In genomic region chr19:57788114-57788692, GRCh38 we compare ENCODE assay signal across 18 cellular contexts. TPM values are rescaled to one million over a fixed set of nuclear protein-coding genes. Genes with fewer than 3 reads are reported as not detected.
DNase-seq lines count a peak whose midpoint lies in the region; ATAC-seq, FAIRE-seq and TF ChIP-seq lines count a peak whose summit lies in the region.
"Had no signal": no experiment of that assay in that cellular context is flagged by ENCODE, and none has a peak within 500 bp of the region (broad histone marks: within the 10 kb centered on the region; RNA-seq: fewer than 3 reads in every experiment).

No MANE protein-coding gene starts in this region.

- peak overlapping the region; percentile 44 for H3K27ac Mint-ChIP-seq in MCF 10A (ENCODE audit: low read depth, unreplicated experiment)
- peak overlapping the region; percentile 2 for H3K27ac Mint-ChIP-seq in astrocyte (ENCODE audit: unreplicated experiment)
- peak overlapping the region; percentile 61 for H3K27ac Mint-ChIP-seq in type B pancreatic cell
- H3K27ac Mint-ChIP-seq: CD4-positive, CD25-positive, alpha-beta regulatory T cell had no signal

- no peaks in the 10 kb centered on the region for H3K36me3 ChIP-seq in breast epithelium
- peaks cover 8% of the 10 kb centered on the region for H3K36me3 ChIP-seq in astrocyte (ENCODE audit: insufficient read depth, low read length)
- H3K36me3 ChIP-seq in keratinocyte (ENCODE audit: control insufficient read depth in 2 of 2, extremely low read depth in 1 of 2, insufficient read depth in 2 of 2, low read length in 2 of 2): peaks cover 9% of the 10 kb centered on the region in 2 experiments

- H3K27ac ChIP-seq in breast epithelium (no peak overlapping the region), astrocyte (ENCODE audit: low read depth, low read length) (no peak overlapping the region), keratinocyte (ENCODE audit: control insufficient read depth, insufficient read depth, low read length) (no peak overlapping the region), right cardiac atrium (ENCODE audit: low read length) (no peak overlapping the region)
- H3K27ac ChIP-seq: SJSA1 had no signal

- H3K9me3 Mint-ChIP-seq in MCF 10A (ENCODE audit: unreplicated experiment): peaks cover 7% of the 10 kb centered on the region
- no peaks in the 10 kb centered on the region for H3K9me3 Mint-ChIP-seq in astrocyte (ENCODE audit: unreplicated experiment)
- H3K9me3 Mint-ChIP-seq in type B pancreatic cell: peaks cover 10% of the 10 kb centered on the region

- H3K27me3 ChIP-seq in breast epithelium (no peaks in the 10 kb centered on the region), astrocyte (ENCODE audit: insufficient read depth, low read length) (no peaks in the 10 kb centered on the region), keratinocyte (ENCODE audit: control insufficient read depth, extremely low read depth, insufficient read depth, low read length) (no peaks in the 10 kb centered on the region), right cardiac atrium (ENCODE audit: control insufficient read depth, insufficient read depth) (no peaks in the 10 kb centered on the region)
- H3K27me3 ChIP-seq: BE2C, SJSA1 had no signal

- H3K4me3 Mint-ChIP-seq in MCF 10A (ENCODE audit: unreplicated experiment) (no peak overlapping the region), astrocyte (ENCODE audit: unreplicated experiment) (peak overlapping the region; percentile 4), type B pancreatic cell (no peak overlapping the region)

- no peak for TF ChIP-seq POLR2A in breast epithelium (IDR thresholded peaks at IDR 0.05)

- H3K79me2 ChIP-seq in astrocyte (ENCODE audit: insufficient read depth, low read length) (peaks cover 25% of the 10 kb centered on the region), keratinocyte (ENCODE audit: control insufficient read depth, insufficient read depth, low read length) (peaks cover 30% of the 10 kb centered on the region)

- BruUV-seq in MCF 10A (replicated peaks; lab: Mats Ljungman, UMichigan): no TSS peak

- H2AFZ ChIP-seq in astrocyte (ENCODE audit: low read depth, low read length) (no peak overlapping the region), keratinocyte (ENCODE audit: control insufficient read depth, low read length) (no peak overlapping the region)

- CTCF ChIA-PET in MCF 10A (lab: Yijun Ruan, JAX): interaction anchor here (0.6 to 0.7 kb wide), 2 partner anchors 9 to 567 kb away, joined by 3 to 4 read pairs; no protein-coding TSS in a partner anchor

- H3K4me2 ChIP-seq in astrocyte (ENCODE audit: low read length) (no peak overlapping the region), keratinocyte (ENCODE audit: control insufficient read depth, extremely low read depth, insufficient read depth, low read depth, low read length) (no peak overlapping the region)

- no peaks in the 10 kb centered on the region for H4K20me1 ChIP-seq in astrocyte (ENCODE audit: insufficient read depth, low read length)
- no peaks in the 10 kb centered on the region for H4K20me1 ChIP-seq in keratinocyte (ENCODE audit: control insufficient read depth, extremely low read depth, insufficient read depth, low read length)

- no peak overlapping the region for H3K4me3 ChIP-seq in breast epithelium
- no peak overlapping the region for H3K4me3 ChIP-seq in astrocyte (ENCODE audit: insufficient read depth, low read depth, low read length)
- no peak overlapping the region for H3K4me3 ChIP-seq in keratinocyte (ENCODE audit: control insufficient read depth in 2 of 3, extremely low read depth in 1 of 3, insufficient read depth in 2 of 3, low read depth in 1 of 3, low read length in 3 of 3)
- H3K4me3 ChIP-seq in right cardiac atrium (ENCODE audit: low read length): no peak overlapping the region
- H3K4me3 ChIP-seq: SJSA1 had no signal

- H3K36me3 Mint-ChIP-seq in MCF 10A (ENCODE audit: insufficient read depth, unreplicated experiment) (peaks cover 38% of the 10 kb centered on the region), astrocyte (ENCODE audit: low read depth, unreplicated experiment) (peaks cover 41% of the 10 kb centered on the region), type B pancreatic cell (peaks cover 54% of the 10 kb centered on the region)

- no peak for ATAC-seq in sciatic nerve
- no peak for ATAC-seq in right cardiac atrium

- DNase-seq in MCF 10A (ENCODE audit: unreplicated experiment): no peak
- DNase-seq in breast epithelium (ENCODE audit: low spot score in 2 of 2): no peak
- DNase-seq in astrocyte (ENCODE audit: low read depth): no peak
- DNase-seq in keratinocyte (ENCODE audit: low read depth, low spot score): no peak
- no peak for DNase-seq in type B pancreatic cell (ENCODE audit: extremely low spot score, unreplicated experiment)
- no peak for DNase-seq in sciatic nerve (ENCODE audit: low spot score)
- no peak for DNase-seq in right cardiac atrium
- DNase-seq: BE2C; CD4-positive, CD25-positive, alpha-beta regulatory T cell; DMS79 treated with DMSO at 0.1 percent for 48 hours; HCEC 1CT; NCI-H1694; NCI-H2081; NCI-H2171 treated with DMSO at 0.1 percent for 48 hours; NCI-H524 treated with DMSO at 0.1 percent for 48 hours; NCI-H82 had no signal

- dilution Hi-C loops in keratinocyte (cut with MboI; ENCODE audit: extremely low pct_ligation_motif_present, low sequenced_read_pairs): no loop called here

- POLR2A ChIA-PET in MCF 10A (lab: Yijun Ruan, JAX): interaction anchor here (1.0 to 1.3 kb wide), 2 partner anchors 16 to 19 kb away, joined by 3 to 4 read pairs; partner anchors contain the start of gene ZNF586

- H3K9me3 ChIP-seq in breast epithelium: peaks cover 89 to 93% of the 10 kb centered on the region in 2 donors
- peaks cover 14% of the 10 kb centered on the region for H3K9me3 ChIP-seq in astrocyte (ENCODE audit: insufficient read depth, low read depth, low read length)
- H3K9me3 ChIP-seq in keratinocyte (ENCODE audit: control insufficient read depth, low read depth, low read length): no peaks in the 10 kb centered on the region
- H3K9me3 ChIP-seq in right cardiac atrium (ENCODE audit: control insufficient read depth, low read length): peaks cover 2% of the 10 kb centered on the region
- H3K9me3 ChIP-seq: BE2C had no signal

- TF ChIP-seq CTCF in MCF 10A (IDR thresholded peaks at IDR 0.05; ENCODE audit: unreplicated experiment): no peak
- TF ChIP-seq CTCF in breast epithelium (IDR thresholded peaks at IDR 0.05): no peak
- no peak for TF ChIP-seq CTCF in astrocyte (IDR thresholded peaks at IDR 0.05; ENCODE audit: insufficient read depth, low read depth, low read length)
- no peak for TF ChIP-seq CTCF in keratinocyte (optimal IDR thresholded peaks at IDR 0.05 in 1 of 3, IDR thresholded peaks at IDR 0.05 in 1 of 3, conservative IDR thresholded peaks at IDR 0.05 in 1 of 3; ENCODE audit: extremely low read depth in 1 of 3, insufficient read depth in 2 of 3, low read length in 3 of 3)
- no peak for TF ChIP-seq CTCF in type B pancreatic cell (conservative IDR thresholded peaks at IDR 0.05)

- H3K4me1 ChIP-seq in breast epithelium (no peaks in the 10 kb centered on the region), astrocyte (ENCODE audit: insufficient read depth, low read length) (no peaks in the 10 kb centered on the region), keratinocyte (ENCODE audit: control insufficient read depth, extremely low read depth, insufficient read depth, low read length) (no peaks in the 10 kb centered on the region), right cardiac atrium (ENCODE audit: control insufficient read depth, insufficient read depth, low read length) (no peaks in the 10 kb centered on the region)
- H3K4me1 ChIP-seq: BE2C, SJSA1 had no signal

- no peaks in the 10 kb centered on the region for H3K9me1 ChIP-seq in keratinocyte (ENCODE audit: control insufficient read depth, extremely low read depth, insufficient read depth, low read length)

- FAIRE-seq in astrocyte (lab: Jason Lieb, UNC) (no peak), keratinocyte (lab: Jason Lieb, UNC) (peak; percentile 48)
- FAIRE-seq: RCC 7860 had no signal

- no peaks in the 10 kb centered on the region for H3K27me3 Mint-ChIP-seq in MCF 10A (ENCODE audit: insufficient read depth, unreplicated experiment)
- H3K27me3 Mint-ChIP-seq in astrocyte (ENCODE audit: low read depth, unreplicated experiment): no peaks in the 10 kb centered on the region
- no peaks in the 10 kb centered on the region for H3K27me3 Mint-ChIP-seq in type B pancreatic cell
- H3K27me3 Mint-ChIP-seq: CD4-positive, CD25-positive, alpha-beta regulatory T cell had no signal

- no peaks in the 10 kb centered on the region for H3K4me1 Mint-ChIP-seq in MCF 10A (ENCODE audit: insufficient read depth, unreplicated experiment)
- no peaks in the 10 kb centered on the region for H3K4me1 Mint-ChIP-seq in astrocyte (ENCODE audit: low read depth, unreplicated experiment)
- H3K4me1 Mint-ChIP-seq in type B pancreatic cell (ENCODE audit: unreplicated experiment): no peaks in the 10 kb centered on the region

- H3K9ac ChIP-seq in astrocyte (ENCODE audit: low read length) (no peak overlapping the region), keratinocyte (ENCODE audit: control insufficient read depth, extremely low read depth, insufficient read depth, low read length) (no peak overlapping the region)

- intact Hi-C loops in MCF 10A (cut with micrococcal nuclease): no loop called here
- intact Hi-C loops in breast epithelium (cut with DNase I; ENCODE audit: low total_unique reads): no loop called here
- intact Hi-C loops in sciatic nerve (cut with DNase I): no loop called here
- intact Hi-C loops in right cardiac atrium (cut with DNase I): loop anchor here in 1 of 4 donors (5.0 kb wide), 1 partner anchor 394 kb away; the partner anchor contains the start of gene ZNF274

RNA-seq across cellular contexts. Expression of gene ZNF586, which starts 18.7 kb away (rescaled TPM):
- 13.4 and 13.9 TPM in 2 replicates for total RNA-seq in MCF 10A (2022)
- total RNA-seq in breast epithelium: 10 to 100 TPM in 2 of 3 donors, 1 to 10 TPM in 1; 9.9 to 40.5 (median 13.4) TPM
- total RNA-seq in astrocyte: 8.8 and 11.5 TPM in 2 replicates
- 6.6 to 9.6 TPM (median 7.2 TPM) in 3 replicates for polyA plus RNA-seq in keratinocyte
- polyA plus RNA-seq in keratinocyte (2011; ENCODE audit: low read depth): 13.1 TPM
- 5.0 and 8.6 TPM in 2 replicates for polyA plus RNA-seq in keratinocyte (2011; cell fraction: cytosol; rRNA removed)
- polyA plus RNA-seq in keratinocyte (2011; cell fraction: nucleus; rRNA removed): 8.1 and 8.9 TPM in 2 replicates
- 4.8 and 5.9 TPM in 2 replicates for polyA plus RNA-seq in keratinocyte (2012; ENCODE audit: low replicate concordance)
- polyA minus RNA-seq in keratinocyte: 5.6 to 15.1 TPM (median 6.8 TPM) in 3 replicates
- 11.1 TPM for polyA minus RNA-seq in keratinocyte (2011; cell fraction: cytosol; rRNA and poly(A)+ RNA removed)
- 9.4 and 14.0 TPM in 2 replicates for polyA minus RNA-seq in keratinocyte (2011; cell fraction: nucleus; rRNA and poly(A)+ RNA removed)
- 19.6 and 25.3 TPM in 2 replicates for total RNA-seq in type B pancreatic cell (ENCODE audit: low replicate concordance)
- 20.0 TPM for total RNA-seq in sciatic nerve
- total RNA-seq in right cardiac atrium: 10 to 100 TPM in 3 of 4 donors, 1 to 10 TPM in 1; 8.8 to 11.7 (median 11.4) TPM
- polyA plus RNA-seq in right cardiac atrium: 7.1 TPM

RNA-seq across cellular contexts. Expression of gene ZNF552, which starts 26.5 kb away (rescaled TPM):
- total RNA-seq in MCF 10A (2022) (5.5 and 5.6 TPM in 2 replicates), breast epithelium (10 to 100 TPM in 2 of 3 donors, 1 to 10 TPM in 1; 4.0 to 71.4 (median 54.9) TPM), astrocyte (7.2 and 9.6 TPM in 2 replicates), type B pancreatic cell (ENCODE audit: low replicate concordance) (19.0 and 30.4 TPM in 2 replicates), sciatic nerve (6.6 TPM), right cardiac atrium (1 to 10 TPM; 3.3 to 5.8 (median 3.8) TPM)
- polyA plus RNA-seq in keratinocyte (4.4 to 8.9 TPM (median 8.0 TPM) in 3 replicates), right cardiac atrium (2.2 TPM)
- 5.0 TPM for polyA plus RNA-seq in keratinocyte (2011; ENCODE audit: low read depth)
- 3.6 and 6.0 TPM in 2 replicates for polyA plus RNA-seq in keratinocyte (2011; cell fraction: cytosol; rRNA removed)
- 16.0 and 16.8 TPM in 2 replicates for polyA plus RNA-seq in keratinocyte (2011; cell fraction: nucleus; rRNA removed)
- polyA plus RNA-seq in keratinocyte (2012; ENCODE audit: low replicate concordance): 4.6 and 5.0 TPM in 2 replicates
- polyA minus RNA-seq in keratinocyte: 5.8 to 21.2 TPM (median 13.6 TPM) in 3 replicates
- 4.8 TPM for polyA minus RNA-seq in keratinocyte (2011; cell fraction: cytosol; rRNA and poly(A)+ RNA removed)
- 8.4 and 13.1 TPM in 2 replicates for polyA minus RNA-seq in keratinocyte (2011; cell fraction: nucleus; rRNA and poly(A)+ RNA removed)

RNA-seq across cellular contexts. Expression of gene ZNF776, which starts 41.6 kb away (rescaled TPM):
- total RNA-seq in MCF 10A (2022): 9.9 and 13.3 TPM in 2 replicates
- 10 to 100 TPM in 2 of 3 donors, 1 to 10 TPM in 1; 8.5 to 31.8 (median 21.0) TPM for total RNA-seq in breast epithelium
- 17.4 and 17.5 TPM in 2 replicates for total RNA-seq in astrocyte
- 5.4 to 7.4 TPM (median 6.9 TPM) in 3 replicates for polyA plus RNA-seq in keratinocyte
- polyA plus RNA-seq in keratinocyte (2011; ENCODE audit: low read depth): 4.0 TPM
- 1.9 and 4.0 TPM in 2 replicates for polyA plus RNA-seq in keratinocyte (2011; cell fraction: cytosol; rRNA removed)
- 8.6 and 10.6 TPM in 2 replicates for polyA plus RNA-seq in keratinocyte (2011; cell fraction: nucleus; rRNA removed)
- 4.5 and 5.0 TPM in 2 replicates for polyA plus RNA-seq in keratinocyte (2012; ENCODE audit: low replicate concordance)
- 4.6 to 23.5 TPM (median 10.6 TPM) in 3 replicates for polyA minus RNA-seq in keratinocyte
- polyA minus RNA-seq in keratinocyte (2011; cell fraction: cytosol; rRNA and poly(A)+ RNA removed): 7.7 TPM
- polyA minus RNA-seq in keratinocyte (2011; cell fraction: nucleus; rRNA and poly(A)+ RNA removed): 18.7 and 20.9 TPM in 2 replicates
- total RNA-seq in type B pancreatic cell (ENCODE audit: low replicate concordance): 23.9 and 29.6 TPM in 2 replicates
- 18.1 TPM for total RNA-seq in sciatic nerve
- total RNA-seq in right cardiac atrium: 10 to 100 TPM; 11.9 to 16.0 (median 13.7) TPM
- 8.7 TPM for polyA plus RNA-seq in right cardiac atrium

RNA-seq across cellular contexts. Expression of gene ZNF587B, which starts 41.9 kb away (rescaled TPM):
- total RNA-seq in MCF 10A (2022) (19.0 and 19.4 TPM in 2 replicates), breast epithelium (10 to 100 TPM; 10.7 to 26.6 (median 25.2) TPM), astrocyte (15.2 and 17.9 TPM in 2 replicates), type B pancreatic cell (ENCODE audit: low replicate concordance) (20.9 and 25.5 TPM in 2 replicates), sciatic nerve (13.2 TPM), right cardiac atrium (1 to 10 TPM; 5.8 to 9.3 (median 6.6) TPM)
- polyA plus RNA-seq in keratinocyte (8.5 to 12.8 TPM (median 11.8 TPM) in 3 replicates), right cardiac atrium (4.3 TPM)
- polyA plus RNA-seq in keratinocyte (2011; ENCODE audit: low read depth): 3.1 TPM
- 4.1 and 6.1 TPM in 2 replicates for polyA plus RNA-seq in keratinocyte (2011; cell fraction: cytosol; rRNA removed)
- 22.5 and 26.9 TPM in 2 replicates for polyA plus RNA-seq in keratinocyte (2011; cell fraction: nucleus; rRNA removed)
- polyA plus RNA-seq in keratinocyte (2012; ENCODE audit: low replicate concordance): 7.0 and 10.7 TPM in 2 replicates
- 13.4 to 37.8 TPM (median 19.2 TPM) in 3 replicates for polyA minus RNA-seq in keratinocyte
- 15.0 TPM for polyA minus RNA-seq in keratinocyte (2011; cell fraction: cytosol; rRNA and poly(A)+ RNA removed)
- 14.7 and 34.1 TPM in 2 replicates for polyA minus RNA-seq in keratinocyte (2011; cell fraction: nucleus; rRNA and poly(A)+ RNA removed)

Comparison
In these comparisons a context has a peak if more than half of its experiments do, and no peak if none do; other contexts are left out.
1. H3K27ac Mint-ChIP-seq: peak in every context shown above with its lines; median percentile 61 in type B pancreatic cell; 44 in MCF 10A; 2 in astrocyte.